ENCODE assay signal across 9 cellular contexts in genomic region chr12:121889267-121889624, GRCh38. TPM values are rescaled to one million over a fixed set of nuclear protein-coding genes. Genes with fewer than 3 reads are reported as not detected.
DNase-seq lines count a peak whose midpoint lies in the region; TF ChIP-seq lines count a peak whose summit lies in the region.
"Had no signal": no experiment of that assay in that cellular context is flagged by ENCODE, and none has a peak within 500 bp of the region (broad histone marks: within the 10 kb centered on the region; RNA-seq: fewer than 3 reads in every experiment).

No MANE protein-coding gene starts in this region.

- peak overlapping the region; percentile 97 for H3K27ac Mint-ChIP-seq in glutamatergic neuron (ENCODE audit: unreplicated experiment)

- H3K4me2 ChIP-seq in skeletal muscle satellite cell (ENCODE audit: low read length) = peak overlapping the region; percentile 100

- H3K9me3 ChIP-seq in skeletal muscle satellite cell (replicated peaks; ENCODE audit: low read length) = no peaks in the 10 kb centered on the region

- DNase-seq in glutamatergic neuron = no peak
- no peak for DNase-seq in AG08396 (ENCODE audit: low spot score)
- DNase-seq in RKO (ENCODE audit: low spot score) = no peak
- no peak for DNase-seq in nucleus accumbens (lab: John Stamatoyannopoulos, UW)
- DNase-seq in stimulated activated CD8-positive, alpha-beta memory T cell treated with anti-CD3 and anti-CD28 coated beads, Interleukin-4, amount 100 ng/mL, for 48 hours = no peak

- peaks cover 3% of the 10 kb centered on the region for H3K9me3 Mint-ChIP-seq in glutamatergic neuron (ENCODE audit: unreplicated experiment)

- peaks cover 8% of the 10 kb centered on the region for H3K36me3 ChIP-seq in skeletal muscle satellite cell (ENCODE audit: insufficient read depth, low read length)

- H3K4me1 ChIP-seq in skeletal muscle satellite cell (ENCODE audit: control insufficient read depth, insufficient read depth, low read length) = peaks cover 27% of the 10 kb centered on the region

- H3K36me3 Mint-ChIP-seq in glutamatergic neuron (ENCODE audit: unreplicated experiment) = no peaks in the 10 kb centered on the region

- H3K9ac ChIP-seq in skeletal muscle satellite cell (ENCODE audit: low read depth, low read length) = peak overlapping the region; percentile 97

- H3K27me3 Mint-ChIP-seq in glutamatergic neuron (ENCODE audit: unreplicated experiment) = peaks cover 5% of the 10 kb centered on the region

- peak overlapping the region; percentile 99 for H3K4me3 Mint-ChIP-seq in glutamatergic neuron (ENCODE audit: unreplicated experiment)

- H3K4me1 Mint-ChIP-seq in glutamatergic neuron (ENCODE audit: low read depth, unreplicated experiment) = peaks cover 13% of the 10 kb centered on the region

- H3K27me3 ChIP-seq in skeletal muscle satellite cell (ENCODE audit: control insufficient read depth, insufficient read depth, low read length) = no peaks in the 10 kb centered on the region

- no peak for TF ChIP-seq CTCF in GM12875 (IDR thresholded peaks at IDR 0.05; ENCODE audit: borderline replicate concordance, insufficient read depth, low read depth, low read length)
- no peak for TF ChIP-seq CTCF in WI38 (IDR thresholded peaks at IDR 0.05; ENCODE audit: low read depth, low read length)
- TF ChIP-seq CTCF in glutamatergic neuron (IDR thresholded peaks at IDR 0.05; ENCODE audit: partially characterized antibody, unreplicated experiment) = no peak

- H3K4me3 ChIP-seq in GM12875 (ENCODE audit: low read depth, low read length) = peak overlapping the region; percentile 69
- peak overlapping the region; percentile 92 for H3K4me3 ChIP-seq in WI38 (ENCODE audit: low read depth, low read length)
- H3K4me3 ChIP-seq in skeletal muscle satellite cell (ENCODE audit: low read length) = peak overlapping the region; percentile 92

RNA-seq across cellular contexts. Expression of gene PSMD9, which starts 0.7 kb away (rescaled TPM):
- total RNA-seq in glutamatergic neuron (ENCODE audit: unreplicated experiment) = 53.2 TPM
- total RNA-seq in skeletal muscle satellite cell (2012; rRNA removed) = 52.7 and 57.4 TPM in 2 replicates

RNA-seq across cellular contexts. Expression of gene CFAP251, which starts 29.1 kb away (rescaled TPM):
- total RNA-seq in glutamatergic neuron (ENCODE audit: unreplicated experiment) = 2.8 TPM
- total RNA-seq in skeletal muscle satellite cell (2012; rRNA removed) = 1.5 and 3.5 TPM in 2 replicates

RNA-seq across cellular contexts. Expression of gene HPD, which starts 30.6 kb away (rescaled TPM):
- total RNA-seq in glutamatergic neuron (ENCODE audit: unreplicated experiment) = not detected
- total RNA-seq in skeletal muscle satellite cell (2012; rRNA removed) = 0.76 and 2.4 TPM in 2 replicates
- total RNA-seq: activated CD8-positive, alpha-beta memory T cell treated with anti-CD3 and anti-CD28 coated beads for 36 hours had no signal
